In the genomic region with DNA sequence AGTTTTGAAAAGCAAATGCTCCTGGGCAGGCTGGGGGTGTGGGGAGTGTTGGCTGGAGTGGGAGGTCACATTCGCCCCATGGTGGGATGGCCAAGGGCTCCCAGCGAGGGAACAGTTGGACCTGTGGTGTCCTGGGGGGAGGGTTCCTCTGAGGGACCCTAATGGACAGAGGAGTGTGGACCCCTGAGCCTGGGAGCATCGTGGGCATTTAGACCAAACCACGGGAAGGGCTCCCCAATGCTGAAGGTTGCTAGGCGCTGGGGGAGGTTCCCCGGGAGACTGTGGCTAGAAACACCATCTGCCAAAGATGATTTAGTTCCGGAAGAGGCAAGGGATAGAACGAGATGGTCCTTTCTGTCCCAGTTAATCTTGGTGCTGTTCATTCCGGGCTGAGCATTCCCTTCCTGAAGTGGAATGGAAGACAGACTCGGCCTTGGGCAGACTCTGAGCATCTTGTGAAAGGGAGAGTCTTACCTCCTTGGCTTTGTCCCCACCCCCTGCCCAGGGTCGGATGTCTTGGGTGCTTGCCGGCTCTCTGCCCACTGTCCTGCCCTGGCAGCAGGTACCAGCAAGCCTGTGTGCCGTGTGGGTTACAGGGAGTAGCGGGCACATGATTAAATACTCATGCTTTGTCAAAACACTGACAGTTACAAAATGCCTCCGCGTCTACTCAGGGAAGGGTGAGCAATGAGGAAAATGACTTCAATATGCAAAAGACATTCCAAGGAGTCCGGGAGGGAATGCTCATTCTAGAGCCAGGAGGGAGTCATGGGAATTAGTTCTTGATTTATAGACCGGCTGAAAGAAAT, we compare ENCODE assay signal across 10 cellular contexts.
DNase-seq lines count a peak whose midpoint lies in the region; ATAC-seq, FAIRE-seq and TF ChIP-seq lines count a peak whose summit lies in the region.
"Had no signal": no experiment of that assay in that cellular context is flagged by ENCODE, and none has a peak within 500 bp of the region (broad histone marks: within the 10 kb centered on the region; RNA-seq: fewer than 3 reads in every experiment).

No MANE protein-coding gene starts in this region.

- H3K9me2 ChIP-seq in hepatocyte (replicated peaks; ENCODE audit: insufficient read depth): no peaks in the 10 kb centered on the region

- no peak overlapping the region for H2AFZ ChIP-seq in hepatocyte

- no peak overlapping the region for H3K4me2 ChIP-seq in hepatocyte

- in situ Hi-C loops in astrocyte of the spinal cord (cut with HindIII; ENCODE audit: low sequenced_read_pairs): no loop called here

- H3K4me3 ChIP-seq in astrocyte of the spinal cord (ENCODE audit: low read depth, low read length): no peak overlapping the region
- no peak overlapping the region for H3K4me3 ChIP-seq in hepatocyte
- H3K4me3 ChIP-seq in stomach smooth muscle (ENCODE audit: low read length in 2 of 2): no peak overlapping the region
- H3K4me3 ChIP-seq: psoas muscle had no signal

- H4K20me1 ChIP-seq in hepatocyte (ENCODE audit: insufficient read depth, poor library complexity, severe bottlenecking): no peaks in the 10 kb centered on the region

- no peak for TF ChIP-seq POLR2A in H54 (IDR thresholded peaks at IDR 0.05; ENCODE audit: low read depth, low read length)

- ATAC-seq in GM18520 (IDR thresholded peaks at IDR 0.05; ENCODE audit: unreplicated experiment): no peak
- no peak for ATAC-seq in GM21825 (IDR thresholded peaks at IDR 0.05; ENCODE audit: unreplicated experiment)
- no peak for ATAC-seq in HG02885 (IDR thresholded peaks at IDR 0.05; ENCODE audit: poor library complexity, unreplicated experiment)

- FAIRE-seq in H54 (lab: Jason Lieb, UNC): peak; percentile 11
- FAIRE-seq: G401.6 had no signal

- no peaks in the 10 kb centered on the region for H3K36me3 ChIP-seq in hepatocyte (replicated peaks; ENCODE audit: insufficient read depth, low read depth)
- H3K36me3 ChIP-seq in stomach smooth muscle (ENCODE audit: control insufficient read depth in 2 of 2, insufficient read depth in 2 of 2, low read length in 2 of 2): no peaks in the 10 kb centered on the region

- no peaks in the 10 kb centered on the region for H3K79me2 ChIP-seq in hepatocyte

- H3K27me3 ChIP-seq in hepatocyte: no peaks in the 10 kb centered on the region
- H3K27me3 ChIP-seq in stomach smooth muscle (ENCODE audit: control insufficient read depth in 1 of 2, insufficient read depth in 2 of 2, low read length in 2 of 2): no peaks in the 10 kb centered on the region

- peak overlapping the region in 1 of 2 donors; percentile 58 for H3K9ac ChIP-seq in stomach smooth muscle (ENCODE audit: low read length in 2 of 2)

- TF ChIP-seq CTCF in astrocyte of the spinal cord (IDR thresholded peaks at IDR 0.05; ENCODE audit: low read depth, low read length) (no peak), hepatocyte (IDR thresholded peaks at IDR 0.05; ENCODE audit: poor library complexity) (no peak)

- H3K9me3 ChIP-seq in hepatocyte (ENCODE audit: low read depth) (no peaks in the 10 kb centered on the region), stomach smooth muscle (ENCODE audit: control insufficient read depth in 2 of 2, low read length in 2 of 2) (no peaks in the 10 kb centered on the region)
- H3K9me3 ChIP-seq: psoas muscle had no signal

- DNase-seq in H54 (ENCODE audit: insufficient read length, low spot score) (peak; percentile 68), astrocyte of the spinal cord (ENCODE audit: low read depth, low spot score) (peak; percentile 54), hepatocyte (ENCODE audit: low spot score) (peak; percentile 39), GM19240 (ENCODE audit: insufficient read length, low spot score) (no peak)
- DNase-seq: psoas muscle had no signal

- H3K4me1 ChIP-seq in hepatocyte (ENCODE audit: insufficient read depth) (peaks cover 38% of the 10 kb centered on the region), stomach smooth muscle (ENCODE audit: control insufficient read depth, insufficient read depth, low read length) (peaks cover 65% of the 10 kb centered on the region)
- H3K4me1 ChIP-seq: psoas muscle had no signal

- H3K27ac ChIP-seq in hepatocyte (peak overlapping the region; percentile 82), stomach smooth muscle (ENCODE audit: low read length) (peak overlapping the region; percentile 62)
- H3K27ac ChIP-seq: psoas muscle had no signal

- 75% methylated on average over 18 of the region's 18 CpGs for WGBS in hepatocyte (ENCODE audit: low lambda C conversion rate, missing lambda C conversion rate)
